Comparison of ENCODE assay signal across 16 cellular contexts in the genomic region with DNA sequence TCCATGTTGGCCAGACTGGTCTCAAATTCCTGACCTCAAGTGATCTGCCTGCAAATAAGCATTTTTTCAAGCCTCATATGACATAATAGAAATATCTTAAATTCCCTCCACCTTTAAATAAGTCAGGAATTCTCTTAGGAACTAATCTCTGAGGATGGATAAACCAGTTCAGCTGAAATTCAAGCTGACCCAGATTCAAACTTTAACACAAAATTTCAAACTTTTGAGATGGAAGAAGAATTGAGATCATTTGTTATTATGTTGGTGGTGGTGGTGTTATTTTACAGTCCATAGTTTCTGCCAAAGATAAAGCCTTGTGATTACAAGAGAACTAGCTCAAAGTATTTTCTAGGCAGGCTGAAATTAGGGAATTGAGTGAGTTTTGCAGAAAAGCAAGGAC.
A peak's percentile ranks its signal among the peaks of the same experiment; 100 is the strongest.
DNase-seq lines count a peak whose midpoint lies in the region; ATAC-seq and TF ChIP-seq lines count a peak whose summit lies in the region.
"Had no signal": no experiment of that assay in that cellular context is flagged by ENCODE, and none has a peak within 500 bp of the region (broad histone marks: within the 10 kb centered on the region; RNA-seq: fewer than 3 reads in every experiment).

No MANE protein-coding gene starts in this region.

- H3K9me3 Mint-ChIP-seq in natural killer cell treated with Interleukin-12 subunit alpha and Interleukin-12 subunit beta and Interleukin-15 and Interleukin-18, amount 100 ng/mL, for 72 hours: no peaks in the 10 kb centered on the region
- H3K9me3 Mint-ChIP-seq: CD4-positive, alpha-beta T cell; GM23338 had no signal

- no peaks in the 10 kb centered on the region for H3K36me3 Mint-ChIP-seq in natural killer cell treated with Interleukin-12 subunit alpha and Interleukin-12 subunit beta and Interleukin-15 and Interleukin-18, amount 100 ng/mL, for 72 hours

- no peak for ATAC-seq in Right ventricle myocardium superior (ENCODE audit: poor library complexity)
- ATAC-seq in natural killer cell treated with Interleukin-12 subunit alpha and Interleukin-12 subunit beta and Interleukin-15 and Interleukin-18, amount 100 ng/mL, for 72 hours: no peak
- ATAC-seq: A549, GM12878 had no signal

- peak; percentile 55 for DNase-seq in adipocyte (ENCODE audit: low read depth)
- peak; percentile 76 for DNase-seq in fibroblast of peridontal ligament (ENCODE audit: extremely low read depth)
- peak; percentile 43 for DNase-seq in retinal pigment epithelial cell (ENCODE audit: low read depth)
- DNase-seq in Right ventricle myocardium superior: no peak
- no peak for DNase-seq in activated T-cell treated with anti-CD3 and anti-CD28 coated beads, Interleukin-2, amount 50 U/mL, for 1 hour
- DNase-seq in natural killer cell treated with Interleukin-12 subunit alpha and Interleukin-12 subunit beta and Interleukin-15 and Interleukin-18, amount 100 ng/mL, for 72 hours (ENCODE audit: low spot score): no peak
- DNase-seq in tibial artery: no peak
- DNase-seq: AML-193; C1 segment of cervical spinal cord; CD4-positive, alpha-beta T cell; DMS79; H7; IMR-90 had no signal

- H3K4me1 ChIP-seq in adipocyte (ENCODE audit: control insufficient read depth, insufficient read depth, low read length): no peaks in the 10 kb centered on the region
- H3K4me1 ChIP-seq in tibial artery: peaks cover 0 to 43% (median 20%) of the 10 kb centered on the region in 4 donors
- H3K4me1 ChIP-seq: A549 had no signal

- no peak overlapping the region for H3K27ac Mint-ChIP-seq in natural killer cell treated with Interleukin-12 subunit alpha and Interleukin-12 subunit beta and Interleukin-15 and Interleukin-18, amount 100 ng/mL, for 72 hours
- H3K27ac Mint-ChIP-seq: CD4-positive, alpha-beta T cell; GM23338 had no signal

- no peak overlapping the region for H3K4me3 Mint-ChIP-seq in natural killer cell treated with Interleukin-12 subunit alpha and Interleukin-12 subunit beta and Interleukin-15 and Interleukin-18, amount 100 ng/mL, for 72 hours
- H3K4me3 Mint-ChIP-seq: CD4-positive, alpha-beta T cell; GM23338 had no signal

- H3K4me3 ChIP-seq in adipocyte (ENCODE audit: low read length) (no peak overlapping the region), retinal pigment epithelial cell (ENCODE audit: low read length) (no peak overlapping the region), tibial artery (no peak overlapping the region)
- H3K4me3 ChIP-seq: A549, GM12878, GM23338 had no signal

- H3K27me3 ChIP-seq in adipocyte (replicated peaks; ENCODE audit: control insufficient read depth, insufficient read depth, low read length) (no peaks in the 10 kb centered on the region), tibial artery (no peaks in the 10 kb centered on the region)

- intact Hi-C loops in Right ventricle myocardium superior (cut with DNase I) (no loop called here), tibial artery (cut with DNase I; ENCODE audit: low total_unique reads) (no loop called here)

- no peaks in the 10 kb centered on the region for H3K36me3 ChIP-seq in adipocyte (ENCODE audit: control insufficient read depth, insufficient read depth, low read length, severe bottlenecking)
- peaks cover 0 to 6% (median 0%) of the 10 kb centered on the region in 3 donors for H3K36me3 ChIP-seq in tibial artery

- no peak for TF ChIP-seq CTCF in retinal pigment epithelial cell (conservative IDR thresholded peaks at IDR 0.05; ENCODE audit: low read depth, low read length)
- no peak for TF ChIP-seq CTCF in tibial artery (IDR thresholded peaks at IDR 0.05)

- H3K9ac ChIP-seq in adipocyte (ENCODE audit: low read length): no peak overlapping the region

- no peaks in the 10 kb centered on the region for H3K4me1 Mint-ChIP-seq in natural killer cell treated with Interleukin-12 subunit alpha and Interleukin-12 subunit beta and Interleukin-15 and Interleukin-18, amount 100 ng/mL, for 72 hours (ENCODE audit: low read depth in 2 of 2)

- H3K9me3 ChIP-seq in adipocyte (ENCODE audit: control insufficient read depth, low read length) (no peaks in the 10 kb centered on the region), tibial artery (no peaks in the 10 kb centered on the region)
- H3K9me3 ChIP-seq: A549 had no signal

- H3K27ac ChIP-seq in tibial artery: peak overlapping the region in 1 of 2 donors; percentile 48
- H3K27ac ChIP-seq: A549 had no signal

- peaks cover 16 to 18% of the 10 kb centered on the region in 2 donors for H3K27me3 Mint-ChIP-seq in natural killer cell treated with Interleukin-12 subunit alpha and Interleukin-12 subunit beta and Interleukin-15 and Interleukin-18, amount 100 ng/mL, for 72 hours

Comparison
In these comparisons a context has a peak if more than half of its experiments do, and no peak if none do; other contexts are left out.
1. DNase-seq: peak in adipocyte (single experiment), fibroblast of peridontal ligament (single experiment) and retinal pigment epithelial cell (single experiment); none in Right ventricle myocardium superior (single experiment), activated T-cell treated with anti-CD3 and anti-CD28 coated beads, Interleukin-2, amount 50 U/mL, for 1 hour (single experiment), natural killer cell treated with Interleukin-12 subunit alpha and Interleukin-12 subunit beta and Interleukin-15 and Interleukin-18, amount 100 ng/mL, for 72 hours (single experiment) and tibial artery (0 of 2).